In genomic region chr5:120122711-120123110, GRCh38 we compare ENCODE assay signal across 21 cellular contexts.
"Had no signal": no experiment of that assay in that cellular context is flagged by ENCODE, and none has a peak within 500 bp of the region (broad histone marks: within the 10 kb centered on the region; RNA-seq: fewer than 3 reads in every experiment).

No MANE protein-coding gene starts in this region.

- DNase-seq: activated CD4-positive, alpha-beta T cell treated with anti-CD3 and anti-CD28 coated beads for 48 hours; activated CD4-positive, alpha-beta T cell treated with anti-CD3 and anti-CD28 coated beads, Interleukin-2, amount 50 U/mL, for 4 hours; activated CD8-positive, alpha-beta memory T cell treated with anti-CD3 and anti-CD28 coated beads, Interleukin-2, amount 50 U/mL, for 48 hours; activated CD8-positive, alpha-beta T cell treated with anti-CD3 and anti-CD28 coated beads, Interleukin-2, amount 10 ng/mL, durations not matched to agents 7 days and 5 days; activated T-cell treated with anti-CD3 and anti-CD28 coated beads, Interleukin-2, amount 50 U/mL, for 1 hour; amniotic stem cell; cerebellar nuclear complex; KG1; MG63; MV-4-11; NCI-H1092 treated with DMSO at 0.1 percent for 48 hours; NCI-H1417 treated with DMSO at 0.1 percent for 48 hours; NCI-H1694; NCI-H2029; NCI-H2227 treated with DMSO at 0.1 percent for 48 hours; NCI-H446 treated with DMSO at 0.1 percent for 48 hours; NCI-H524 treated with DMSO at 0.1 percent for 48 hours; PC-3; SHP77 treated with DMSO at 0.1 percent for 48 hours had no signal

- ATAC-seq: activated CD4-positive, CD25-positive, alpha-beta regulatory T cell treated with anti-CD3 and anti-CD28 coated beads, Interleukin-2, amount 50 U/mL, for 24 hours; activated CD8-positive, alpha-beta T cell treated with anti-CD3 and anti-CD28 coated beads, Interleukin-2, amount 10 ng/mL, durations not matched to agents 7 days and 5 days; PC-3 had no signal

- FAIRE-seq: RCC 7860 had no signal
